In genomic region chr9:98311541-98311940, GRCh38 we compare ENCODE assay signal across 26 cellular contexts.
"Had no signal": no experiment of that assay in that cellular context is flagged by ENCODE, and none has a peak within 500 bp of the region (broad histone marks: within the 10 kb centered on the region; RNA-seq: fewer than 3 reads in every experiment).

No MANE protein-coding gene starts in this region.

- H3K4me1 ChIP-seq: psoas muscle, sigmoid colon, transverse colon, uterus had no signal

- FAIRE-seq: endothelial cell of umbilical vein had no signal

- DNase-seq: dermis blood vessel endothelial cell; effector memory CD4-positive, alpha-beta T cell; foreskin melanocyte; hypothalamus; immature natural killer cell; islet precursor cell; left ventricle myocardium superior; lower lobe of right lung; naive thymus-derived CD8-positive, alpha-beta T cell; nephron progenitor cell; occipital lobe; ovary; posterior cingulate gyrus; psoas muscle; right cardiac atrium; sigmoid colon; stimulated activated CD4-positive, alpha-beta T cell treated with anti-CD3 and anti-CD28 coated beads, Interleukin-4, amount 100 ng/mL, for 4 hours; stimulated activated naive CD8-positive, alpha-beta T cell treated with anti-CD3 and anti-CD28 coated beads, Interleukin-15, Interleukin-2, amounts not matched to agents 100 U/mL and 50 U/mL, for 24 hours; transverse colon; upper lobe of right lung; uterus had no signal

- H3K27ac ChIP-seq: coronary artery, esophagus muscularis mucosa, lower lobe of right lung, ovary, psoas muscle, sigmoid colon, thoracic aorta, transverse colon, upper lobe of right lung, uterus had no signal

- H3K4me3 ChIP-seq: coronary artery, esophagus muscularis mucosa, lower lobe of right lung, ovary, psoas muscle, sigmoid colon, thoracic aorta, transverse colon, upper lobe of right lung, uterus had no signal

- H3K36me3 ChIP-seq: esophagus muscularis mucosa, lower lobe of right lung, ovary, sigmoid colon, thoracic aorta, transverse colon, upper lobe of right lung, uterus had no signal

- H3K27me3 ChIP-seq: esophagus muscularis mucosa, ovary, sigmoid colon, transverse colon, upper lobe of right lung, uterus had no signal

- ATAC-seq: left ventricle myocardium superior; lower lobe of right lung; naive thymus-derived CD8-positive, alpha-beta T cell; psoas muscle; right cardiac atrium; stimulated activated memory B cell treated with anti-CD40 and anti-IgM and Interleukin-4, amounts not matched to agents 10 μg/mL and 1 μg/mL and 100 μg/mL, for 72 hours; stimulated activated naive CD8-positive, alpha-beta T cell treated with anti-CD3 and anti-CD28 coated beads, Interleukin-15, Interleukin-2, amounts not matched to agents 100 U/mL and 50 U/mL, for 24 hours; upper lobe of right lung had no signal

- H3K9me3 ChIP-seq: esophagus muscularis mucosa, lower lobe of right lung, ovary, psoas muscle, sigmoid colon, thoracic aorta, transverse colon, upper lobe of right lung, uterus had no signal
